ENCODE assay signal across 1 cellular context in genomic region chr7:108014747-108015682, GRCh38.
TF ChIP-seq lines count a peak whose summit lies in the region.

No MANE protein-coding gene starts in this region.

TF ChIP-seq in HepG2, 621 proteins besides CTCF, POLR2A, EP300 and RAD21 (continued from another document and continues in another):
- TF ChIP-seq TIGD3 (CRISPR knock-in tag; IDR thresholded peaks at IDR 0.05; ENCODE audit: borderline replicate concordance) (no peak), NR3C1 (CRISPR knock-in tag; IDR thresholded peaks at IDR 0.05) (no peak), ZNF292 (CRISPR knock-in tag; IDR thresholded peaks at IDR 0.05; ENCODE audit: borderline replicate concordance, low read depth) (no peak), PLSCR1 (CRISPR knock-in tag; IDR thresholded peaks at IDR 0.05; ENCODE audit: borderline replicate concordance) (no peak), STAT6 (CRISPR knock-in tag; IDR thresholded peaks at IDR 0.05; ENCODE audit: borderline replicate concordance) (no peak), PATZ1 (CRISPR knock-in tag; IDR thresholded peaks at IDR 0.05) (peak; percentile 21; the same call in 1 of the 2 replicates), ATF7-NPFF (CRISPR knock-in tag; IDR thresholded peaks at IDR 0.05; ENCODE audit: low read depth) (no peak), HNRNPLL (IDR thresholded peaks at IDR 0.05; ENCODE audit: low read depth, low read length, poor library complexity, severe bottlenecking) (no peak), ZNF709 (CRISPR knock-in tag; IDR thresholded peaks at IDR 0.05) (no peak), BORCS8-MEF2B (CRISPR knock-in tag; IDR thresholded peaks at IDR 0.05) (no peak), HBP1 (CRISPR knock-in tag; IDR thresholded peaks at IDR 0.05; ENCODE audit: low read depth) (no peak), ZNF335 (CRISPR knock-in tag; IDR thresholded peaks at IDR 0.05) (no peak), ATF2 (CRISPR knock-in tag; IDR thresholded peaks at IDR 0.05) (peak; percentile 50; the same call in 1 of the 2 replicates), GTF2F1 (IDR thresholded peaks at IDR 0.05; ENCODE audit: low read length) (no peak), SPEN (CRISPR knock-in tag; IDR thresholded peaks at IDR 0.05; ENCODE audit: low read depth) (no peak), ZNF784 (CRISPR knock-in tag; IDR thresholded peaks at IDR 0.05; ENCODE audit: borderline replicate concordance) (no peak), POGK (CRISPR knock-in tag; conservative IDR thresholded peaks at IDR 0.05) (no peak), PRDM10 (CRISPR knock-in tag; IDR thresholded peaks at IDR 0.05; ENCODE audit: low read depth) (no peak), TAF15 (IDR thresholded peaks at IDR 0.05; ENCODE audit: low read depth, low read length, poor library complexity, severe bottlenecking) (no peak), UBTF (CRISPR knock-in tag; IDR thresholded peaks at IDR 0.05) (no peak), AKAP8 (CRISPR knock-in tag; IDR thresholded peaks at IDR 0.05) (no peak), MXD1 (CRISPR knock-in tag; IDR thresholded peaks at IDR 0.05) (no peak), HOXA9 (CRISPR knock-in tag; IDR thresholded peaks at IDR 0.05; ENCODE audit: borderline replicate concordance) (no peak), DPF2 (CRISPR knock-in tag; IDR thresholded peaks at IDR 0.05; ENCODE audit: borderline replicate concordance, low read depth) (peak; percentile 74; the same call in 1 of the 2 replicates), ZNF367 (CRISPR knock-in tag; IDR thresholded peaks at IDR 0.05; ENCODE audit: borderline replicate concordance) (no peak), ISX (CRISPR knock-in tag; conservative IDR thresholded peaks at IDR 0.05) (no peak), AKNA (CRISPR knock-in tag; IDR thresholded peaks at IDR 0.05; ENCODE audit: borderline replicate concordance) (no peak)
